23 cellular contexts compared by ENCODE assay signal in genomic region chr11:92123540-92123939, GRCh38.
DNase-seq lines count a peak whose midpoint lies in the region; ATAC-seq, FAIRE-seq and TF ChIP-seq lines count a peak whose summit lies in the region.
"Had no signal": no experiment of that assay in that cellular context is flagged by ENCODE, and none has a peak within 500 bp of the region (broad histone marks: within the 10 kb centered on the region; RNA-seq: fewer than 3 reads in every experiment).

No MANE protein-coding gene starts in this region.

- H3K9me3 ChIP-seq in pancreas = no peaks in the 10 kb centered on the region
- H3K9me3 ChIP-seq: SJCRH30 had no signal

- TF ChIP-seq CTCF in AG09309 (IDR thresholded peaks at IDR 0.05; ENCODE audit: control insufficient read depth, insufficient read depth, low read depth, low read length, missing control alignments) (no peak), GM10248 (IDR thresholded peaks at IDR 0.05; ENCODE audit: control extremely low read depth, extremely low read depth, low read depth, missing control alignments) (no peak), pancreas (IDR thresholded peaks at IDR 0.05) (no peak)

- ATAC-seq in HG03520 (IDR thresholded peaks at IDR 0.05; ENCODE audit: unreplicated experiment) (no peak), pancreas (no peak)
- ATAC-seq: activated CD8-positive, alpha-beta T cell treated with anti-CD3 and anti-CD28 coated beads, Interleukin-2, amount 10 ng/mL, durations not matched to agents 7 days and 5 days; activated naive CD4-positive, alpha-beta T cell treated with anti-CD3 and anti-CD28 coated beads, Interleukin-2, amount 50 U/mL, for 72 hours; esophagus mucosa; HepG2; WTC11 had no signal

- peak; percentile 11 for DNase-seq in AG09309 (ENCODE audit: low read depth)
- DNase-seq in HS-27A (ENCODE audit: low read depth) = peak; percentile 42
- DNase-seq in amniotic epithelial cell (ENCODE audit: low read depth) = peak; percentile 29
- peak; percentile 59 for DNase-seq in islet precursor cell
- DNase-seq in dedifferentiated amniotic fluid mesenchymal stem cell (ENCODE audit: extremely low spot score) = no peak
- no peak for DNase-seq in GM10248 (ENCODE audit: extremely low spot score)
- no peak for DNase-seq in pancreas
- DNase-seq: activated CD8-positive, alpha-beta T cell treated with anti-CD3 and anti-CD28 coated beads, Interleukin-2, amount 10 ng/mL, durations not matched to agents 7 days and 5 days; activated T-cell treated with anti-CD3 and anti-CD28 coated beads, Interleukin-2, amount 50 U/mL, for 48 hours; CD8-positive, alpha-beta memory T cell; glutamatergic neuron; NCI-H1930; NCI-H526; occipital lobe; sigmoid colon; SJCRH30; stimulated activated CD4-positive, alpha-beta T cell treated with anti-CD3 and anti-CD28 coated beads, Interleukin-2, amount 100 ng/mL, for 48 hours; T-helper 2 cell had no signal

- no peak overlapping the region for H3K27ac ChIP-seq in pancreas
- H3K27ac ChIP-seq: sigmoid colon, SJCRH30 had no signal

- POLR2A ChIA-PET in GM10248 (lab: Yijun Ruan, JAX) = no interaction called here

- CTCF ChIA-PET in GM10248 (lab: Yijun Ruan, JAX) = interaction anchor here (1.8 kb wide), 1 partner anchor 15 kb away, joined by 6 read pairs; no protein-coding TSS in a partner anchor

- no peaks in the 10 kb centered on the region for H3K36me3 ChIP-seq in pancreas
- H3K36me3 ChIP-seq: sigmoid colon, SJCRH30 had no signal

- H3K4me3 ChIP-seq in AG09309 (ENCODE audit: control insufficient read depth, low read depth, low read length) (no peak overlapping the region), pancreas (no peak overlapping the region)
- H3K4me3 ChIP-seq: sigmoid colon, SJCRH30 had no signal

- H3K27me3 ChIP-seq in pancreas = no peaks in the 10 kb centered on the region
- H3K27me3 ChIP-seq: sigmoid colon, SJCRH30 had no signal

- no peak for FAIRE-seq in pancreas (lab: Jason Lieb, UNC)
- FAIRE-seq: HepG2 had no signal

- WGBS in pancreas, 2 donors = 32 to 37% methylated on average over 1 of the region's 1 CpG

- intact Hi-C loops in pancreas (cut with DNase I) = no loop called here

- no peaks in the 10 kb centered on the region for H3K4me1 ChIP-seq in pancreas
- H3K4me1 ChIP-seq: sigmoid colon, SJCRH30 had no signal

Comparison
In these comparisons a context has a peak if more than half of its experiments do, and no peak if none do; other contexts are left out.
1. DNase-seq: peak in AG09309 (single experiment), HS-27A (single experiment), amniotic epithelial cell (single experiment) and islet precursor cell (single experiment); none in dedifferentiated amniotic fluid mesenchymal stem cell (single experiment), GM10248 (single experiment) and pancreas (0 of 6).